Comparison of ENCODE assay signal across 9 cellular contexts in the genomic region with DNA sequence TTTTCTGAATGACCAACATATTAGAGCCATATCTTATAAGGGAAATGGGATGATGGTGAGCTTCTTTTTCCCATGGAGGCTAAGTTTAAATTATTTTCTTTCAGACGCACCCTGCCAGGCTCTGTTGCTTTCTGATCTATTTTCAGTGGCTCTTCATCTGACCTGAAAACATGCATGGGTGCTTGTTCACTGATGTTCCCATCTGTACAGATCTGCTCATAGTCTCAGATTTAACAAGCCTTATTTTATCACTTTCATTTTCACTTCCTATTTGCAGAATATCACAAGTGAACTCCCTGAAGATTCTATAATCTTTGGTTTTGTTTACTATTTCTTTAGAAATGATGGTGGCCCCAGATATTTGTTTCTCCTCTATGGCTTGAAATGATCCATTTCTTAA. TPM values are rescaled to one million over a fixed set of nuclear protein-coding genes. Genes with fewer than 3 reads are reported as not detected.
DNase-seq lines count a peak whose midpoint lies in the region; ATAC-seq lines count a peak whose summit lies in the region.
"Had no signal": no experiment of that assay in that cellular context is flagged by ENCODE, and none has a peak within 500 bp of the region (broad histone marks: within the 10 kb centered on the region; RNA-seq: fewer than 3 reads in every experiment).

No MANE protein-coding gene starts in this region.

- no peaks in the 10 kb centered on the region for H3K36me3 ChIP-seq in BLaER1 treated with 17β-estradiol and CSF1 and Interleukin-3, amounts not matched to agents 10 nM and 100 nM

- peak overlapping the region; percentile 23 to 72 (median 52); a peak in 21 of 22 replicates for H3K4me2 ChIP-seq in BLaER1 treated with 17β-estradiol and CSF1 and Interleukin-3, amounts not matched to agents 10 nM and 100 nM

- H3K9me3 ChIP-seq in BLaER1 treated with 17β-estradiol and CSF1 and Interleukin-3, amounts not matched to agents 10 nM and 100 nM (replicated peaks in 1 of 11) = no peaks in the 10 kb centered on the region

- peaks cover 12% of the 10 kb centered on the region for H3K36me3 Mint-ChIP-seq in T-helper 2 cell treated with Interferon-gamma antibody and Interleukin-4, amounts not matched to agents 5 μg/mL and 100 μg/mL, for 36 hours (ENCODE audit: low read depth)

- intact Hi-C loops in left cardiac atrium (cut with DNase I) = no loop called here

- H3K27me3 ChIP-seq in BLaER1 treated with 17β-estradiol and CSF1 and Interleukin-3, amounts not matched to agents 10 nM and 100 nM = no peaks in the 10 kb centered on the region

- no peak overlapping the region for H3K9ac ChIP-seq in BLaER1 treated with 17β-estradiol and CSF1 and Interleukin-3, amounts not matched to agents 10 nM and 100 nM

- H3K27ac Mint-ChIP-seq in T-helper 2 cell treated with Interferon-gamma antibody and Interleukin-4, amounts not matched to agents 5 μg/mL and 100 μg/mL, for 36 hours = peak overlapping the region; percentile 71

- peaks cover 26% of the 10 kb centered on the region for H3K4me1 Mint-ChIP-seq in T-helper 2 cell treated with Interferon-gamma antibody and Interleukin-4, amounts not matched to agents 5 μg/mL and 100 μg/mL, for 36 hours (ENCODE audit: low read depth)

- no peaks in the 10 kb centered on the region for H4K20me1 ChIP-seq in BLaER1 treated with 17β-estradiol and CSF1 and Interleukin-3, amounts not matched to agents 10 nM and 100 nM

- peak overlapping the region in 1 of 10 experiments; percentile 2; a peak in 1 of 20 replicates for H3K4me3 ChIP-seq in BLaER1 treated with 17β-estradiol and CSF1 and Interleukin-3, amounts not matched to agents 10 nM and 100 nM

- peak overlapping the region; percentile 58 for H3K4me3 Mint-ChIP-seq in T-helper 2 cell treated with Interferon-gamma antibody and Interleukin-4, amounts not matched to agents 5 μg/mL and 100 μg/mL, for 36 hours

- DNase-seq in T-helper 2 cell treated with Interferon-gamma antibody and Interleukin-4, amounts not matched to agents 5 μg/mL and 100 μg/mL, for 36 hours (ENCODE audit: low spot score) = no peak
- DNase-seq in islet precursor cell (no peak), left cardiac atrium (no peak), kidney glomerular epithelial cell (lab: John Stamatoyannopoulos, UW) (no peak), NCI-H146 (lab: John Stamatoyannopoulos, UW) (no peak)
- DNase-seq: NCI-H1930 had no signal

- H3K27ac ChIP-seq in BLaER1 treated with 17β-estradiol and CSF1 and Interleukin-3, amounts not matched to agents 10 nM and 100 nM = peak overlapping the region in 5 of 11 experiments; percentile 4 to 39 (median 20); a peak in 4 of 22 replicates

- H3K9me3 Mint-ChIP-seq in T-helper 2 cell treated with Interferon-gamma antibody and Interleukin-4, amounts not matched to agents 5 μg/mL and 100 μg/mL, for 36 hours = peaks cover 7% of the 10 kb centered on the region

- ATAC-seq in GM19043 (IDR thresholded peaks at IDR 0.05; ENCODE audit: low read depth, unreplicated experiment) = peak; percentile 100
- ATAC-seq in HG03039 (IDR thresholded peaks at IDR 0.05; ENCODE audit: unreplicated experiment) = peak; percentile 98
- ATAC-seq in left cardiac atrium = no peak

- H3K27me3 Mint-ChIP-seq in T-helper 2 cell treated with Interferon-gamma antibody and Interleukin-4, amounts not matched to agents 5 μg/mL and 100 μg/mL, for 36 hours (ENCODE audit: low read depth) = no peaks in the 10 kb centered on the region

- H3K4me1 ChIP-seq in BLaER1 treated with 17β-estradiol and CSF1 and Interleukin-3, amounts not matched to agents 10 nM and 100 nM = peaks cover 11 to 38% (median 29%) of the 10 kb centered on the region in 10 experiments; a peak in 18 of 20 replicates

RNA-seq across cellular contexts. Expression of a gene that starts 31.1 kb away (rescaled TPM):
- total RNA-seq in left cardiac atrium = 10 to 100 TPM; 74.6 to 82.8 TPM

Comparison
In these comparisons a context has a peak if more than half of its experiments do, and no peak if none do; other contexts are left out.
1. ATAC-seq: peak in GM19043 (single experiment) and HG03039 (single experiment); none in left cardiac atrium (0 of 2).